Comparison of ENCODE assay signal across 1 cellular context in the genomic region with DNA sequence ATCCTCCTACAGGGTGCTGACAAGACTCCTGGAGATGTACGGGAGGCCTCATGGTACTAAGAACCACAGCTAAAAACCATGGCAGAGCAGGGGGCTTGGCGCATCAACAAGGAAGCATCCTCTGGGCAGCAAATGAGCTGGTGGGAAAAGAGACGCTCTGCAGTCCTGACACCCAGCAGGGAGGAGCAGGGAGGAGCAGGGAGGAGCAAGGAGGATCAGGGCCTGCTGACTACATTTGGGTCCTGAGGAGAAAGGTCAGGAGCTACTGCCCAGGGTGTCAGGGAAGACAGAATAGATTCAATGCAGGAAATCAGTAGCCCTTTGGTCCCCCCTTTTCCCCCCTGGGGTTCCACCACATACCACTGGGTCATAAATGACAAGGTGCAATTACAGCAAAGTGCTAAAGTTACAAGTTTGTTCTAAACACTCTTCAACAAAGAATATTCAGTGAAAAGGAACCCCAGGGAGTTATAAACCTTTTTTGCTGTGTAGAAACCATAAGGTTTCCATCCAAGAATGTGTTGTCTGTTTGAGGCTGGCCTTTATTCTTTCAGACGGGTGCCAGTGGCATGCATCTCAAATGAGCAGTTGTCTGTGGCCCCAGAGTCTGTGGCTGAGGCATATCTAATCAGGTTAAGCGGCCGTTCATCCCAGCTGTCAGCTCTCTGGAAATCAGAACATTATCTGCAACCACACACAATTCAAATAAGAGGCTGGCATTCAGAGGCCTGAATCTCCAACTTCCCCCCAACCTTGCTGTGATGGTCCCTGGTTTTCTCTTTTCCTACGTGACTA.
TF ChIP-seq lines count a peak whose summit lies in the region.

No MANE protein-coding gene starts in this region.

TF ChIP-seq in SK-N-SH treated with all-trans-retinoic acid at 6 μM for 48 hours, 23 proteins besides CTCF, POLR2A, EP300 and RAD21 (continued from another document):
- TF ChIP-seq, protein P1, sequence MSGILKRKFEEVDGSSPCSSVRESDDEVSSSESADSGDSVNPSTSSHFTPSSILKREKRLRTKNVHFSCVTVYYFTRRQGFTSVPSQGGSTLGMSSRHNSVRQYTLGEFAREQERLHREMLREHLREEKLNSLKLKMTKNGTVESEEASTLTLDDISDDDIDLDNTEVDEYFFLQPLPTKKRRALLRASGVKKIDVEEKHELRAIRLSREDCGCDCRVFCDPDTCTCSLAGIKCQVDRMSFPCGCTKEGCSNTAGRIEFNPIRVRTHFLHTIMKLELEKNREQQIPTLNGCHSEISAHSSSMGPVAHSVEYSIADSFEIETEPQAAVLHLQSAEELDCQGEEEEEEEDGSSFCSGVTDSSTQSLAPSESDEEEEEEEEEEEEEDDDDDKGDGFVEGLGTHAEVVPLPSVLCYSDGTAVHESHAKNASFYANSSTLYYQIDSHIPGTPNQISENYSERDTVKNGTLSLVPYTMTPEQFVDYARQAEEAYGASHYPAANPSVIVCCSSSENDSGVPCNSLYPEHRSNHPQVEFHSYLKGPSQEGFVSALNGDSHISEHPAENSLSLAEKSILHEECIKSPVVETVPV (CRISPR knock-in tag; IDR thresholded peaks at IDR 0.05), result no peak
- TF ChIP-seq ZNF70 (CRISPR knock-in tag; IDR thresholded peaks at IDR 0.05), result no peak
